ENCODE assay signal across 26 cellular contexts in genomic region chr18:13126966-13127598, GRCh38.
A peak's percentile ranks its signal among the peaks of the same experiment; 100 is the strongest.
DNase-seq lines count a peak whose midpoint lies in the region; ATAC-seq, FAIRE-seq and TF ChIP-seq lines count a peak whose summit lies in the region.
"Had no signal": no experiment of that assay in that cellular context is flagged by ENCODE, and none has a peak within 500 bp of the region (broad histone marks: within the 10 kb centered on the region; RNA-seq: fewer than 3 reads in every experiment).

No MANE protein-coding gene starts in this region.

- no peak for FAIRE-seq in GM12892 (lab: Jason Lieb, UNC)
- FAIRE-seq in K562 (lab: Jason Lieb, UNC), result no peak
- FAIRE-seq: HTR-8/SVneo had no signal

- H3K9ac ChIP-seq in K562 (ENCODE audit: insufficient read depth in 1 of 2, low read depth in 2 of 2, low read length in 2 of 2) (no peak overlapping the region), trophoblast cell (ENCODE audit: low read length) (no peak overlapping the region)

- TF ChIP-seq CTCF in K562 (IDR thresholded peaks at IDR 0.05 in 2 of 3, conservative IDR thresholded peaks at IDR 0.05 in 1 of 3; ENCODE audit: insufficient read depth in 2 of 3, low read depth in 1 of 3, low read length in 3 of 3), result no peak

- H3K23ac ChIP-seq in trophoblast cell (ENCODE audit: low read length), result no peak overlapping the region

- H4K91ac ChIP-seq in trophoblast cell (ENCODE audit: low read depth, low read length), result no peak overlapping the region

- TF ChIP-seq RAD21 in K562 (CRISPR knock-in tag; conservative IDR thresholded peaks at IDR 0.05 in 1 of 2, IDR thresholded peaks at IDR 0.05 in 1 of 2), result no peak

- CTCF ChIA-PET in activated naive CD4-positive, alpha-beta T cell treated with anti-CD3 and anti-CD28 coated beads, Interleukin-2, amount 10 ng/mL, durations not matched to agents 7 days and 5 days (lab: Charles Lee), result no interaction called here
- CTCF ChIA-PET in K562 (lab: Yijun Ruan, JAX; ENCODE audit: low intra/inter-chr PET ratio), result no interaction called here

- H3K4me2 ChIP-seq in K562 (ENCODE audit: insufficient read depth, low read length), result no peak overlapping the region
- H3K4me2 ChIP-seq in trophoblast cell (ENCODE audit: low read length), result no peak overlapping the region

- H3K9me3 ChIP-seq in K562 (replicated peaks; ENCODE audit: control insufficient read depth, insufficient read depth, low read depth, low read length), result no peaks in the 10 kb centered on the region
- H3K9me3 ChIP-seq in trophoblast cell (ENCODE audit: insufficient read depth, low read depth, low read length), result no peaks in the 10 kb centered on the region
- H3K9me3 ChIP-seq: BE2C, Peyer's patch, thoracic aorta had no signal

- no peak overlapping the region for H3K4ac ChIP-seq in trophoblast cell (ENCODE audit: low read depth, low read length)

- 84% methylated on average over 17 of the region's 17 CpGs for WGBS in K562 (ENCODE audit: insufficient coverage, low coverage, missing lambda C conversion rate)
- WGBS in trophoblast cell (ENCODE audit: extremely low coverage, insufficient coverage, insufficient read length), result no CpG with 5 or more reads among the region's 17 CpGs

- no peak overlapping the region for H2BK12ac ChIP-seq in trophoblast cell (ENCODE audit: low read length)

- H2BK5ac ChIP-seq in trophoblast cell (ENCODE audit: low read depth, low read length, poor library complexity), result no peak overlapping the region

- no peaks in the 10 kb centered on the region for H3K27me3 ChIP-seq in K562 (ENCODE audit: control insufficient read depth in 2 of 2, insufficient read depth in 2 of 2, low read length in 2 of 2)
- no peaks in the 10 kb centered on the region for H3K27me3 ChIP-seq in trophoblast cell (ENCODE audit: insufficient read depth, low read length)
- H3K27me3 ChIP-seq: BE2C, Peyer's patch had no signal

- no peak overlapping the region for H3K4me3 ChIP-seq in K562
- no peak overlapping the region for H3K4me3 ChIP-seq in trophoblast cell (ENCODE audit: low read depth, low read length)
- H3K4me3 ChIP-seq: coronary artery, Peyer's patch, thoracic aorta had no signal

- no peak for DNase-seq in activated naive CD4-positive, alpha-beta T cell treated with anti-CD3 and anti-CD28 coated beads, Interleukin-2, amount 10 ng/mL, durations not matched to agents 7 days and 5 days
- no peak for DNase-seq in activated naive CD4-positive, alpha-beta T cell treated with Interleukin-2 at 50 U/mL for 16 hours
- DNase-seq in GM12892 (ENCODE audit: insufficient read length) (no peak), K562 (ENCODE audit: extremely low read depth in 1 of 4, low spot score in 3 of 4) (no peak), trophoblast cell (peak; percentile 76 to 80), SHP77 treated with DMSO at 0.1 percent for 48 hours (lab: John Stamatoyannopoulos, UW) (no peak), NAMALWA (ENCODE audit: low spot score) (no peak)
- DNase-seq: activated CD8-positive, alpha-beta memory T cell treated with anti-CD3 and anti-CD28 coated beads, Interleukin-2, amount 50 U/mL, for 4 hours; amygdala; BE2C; effector memory CD8-positive, alpha-beta T cell; foreskin melanocyte; GOT3; left cardiac atrium; MV-4-11; naive B cell; NCI-H1694; NCI-H2171 treated with DMSO at 0.1 percent for 48 hours; NCI-H526; Peyer's patch had no signal

- intact Hi-C loops in K562 (cut with micrococcal nuclease), result no loop called here

- H4K12ac ChIP-seq in trophoblast cell (ENCODE audit: low read depth, low read length), result no peak overlapping the region

- no peak overlapping the region for H3K14ac ChIP-seq in trophoblast cell (ENCODE audit: low read length)

- POLR2A ChIA-PET in K562 (lab: Yijun Ruan, JAX), result interaction anchor here (0.6 kb wide), 2 partner anchors 12 to 799 kb away, joined by 3 read pairs; no protein-coding TSS in a partner anchor

- no peak overlapping the region for H2BK120ac ChIP-seq in trophoblast cell (ENCODE audit: insufficient read depth, low read length, poor library complexity)

- H3K79me2 ChIP-seq in K562 (ENCODE audit: control insufficient read depth, insufficient read depth, low read length) (no peaks in the 10 kb centered on the region), trophoblast cell (ENCODE audit: control insufficient read depth, insufficient read depth, low read length, poor library complexity) (no peaks in the 10 kb centered on the region)

- peak; percentile 27; the same call in 1 of the 2 replicates for TF ChIP-seq POLR2A in GM12892 (IDR thresholded peaks at IDR 0.05; ENCODE audit: low read depth, low read length)
- TF ChIP-seq POLR2A in K562 (conservative IDR thresholded peaks at IDR 0.05), result no peak

- peaks cover 13% of the 10 kb centered on the region for H3K4me1 Mint-ChIP-seq in activated naive CD4-positive, alpha-beta T cell treated with anti-CD3 and anti-CD28 coated beads, Interleukin-2, amount 10 ng/mL, durations not matched to agents 7 days and 5 days
- H3K4me1 Mint-ChIP-seq: stimulated activated memory B cell treated with anti-CD40 and anti-IgM and Interleukin-4, amounts not matched to agents 10 μg/mL and 1 μg/mL and 100 μg/mL, for 72 hours had no signal

- in situ Hi-C loops in K562 (cut with MboI), result no loop called here

- no peaks in the 10 kb centered on the region for H4K20me1 ChIP-seq in K562 (replicated peaks; ENCODE audit: control insufficient read depth, insufficient read depth, low read length)

- H3K27ac ChIP-seq in K562 (ENCODE audit: extremely low read depth, low read depth, low read length) (no peak overlapping the region), trophoblast cell (ENCODE audit: low read depth, low read length) (no peak overlapping the region)
- H3K27ac ChIP-seq: coronary artery, Peyer's patch, thoracic aorta had no signal

- H2AFZ ChIP-seq in K562 (ENCODE audit: low read depth, low read length) (no peak overlapping the region), trophoblast cell (ENCODE audit: insufficient read depth, low read length, poor library complexity) (no peak overlapping the region)

- H3K27ac Mint-ChIP-seq in activated naive CD4-positive, alpha-beta T cell treated with anti-CD3 and anti-CD28 coated beads, Interleukin-2, amount 10 ng/mL, durations not matched to agents 7 days and 5 days, result peak overlapping the region; percentile 4
- H3K27ac Mint-ChIP-seq: stimulated activated memory B cell treated with anti-CD40 and anti-IgM and Interleukin-4, amounts not matched to agents 10 μg/mL and 1 μg/mL and 100 μg/mL, for 72 hours had no signal

- no peak overlapping the region for H4K8ac ChIP-seq in trophoblast cell (ENCODE audit: low read depth, low read length)

- peaks cover 17% of the 10 kb centered on the region for H3K36me3 Mint-ChIP-seq in activated naive CD4-positive, alpha-beta T cell treated with anti-CD3 and anti-CD28 coated beads, Interleukin-2, amount 10 ng/mL, durations not matched to agents 7 days and 5 days

- no peaks in the 10 kb centered on the region for H3K9me1 ChIP-seq in K562 (ENCODE audit: control insufficient read depth, insufficient read depth, low read length)

- no peaks in the 10 kb centered on the region for H3K4me1 ChIP-seq in K562 (replicated peaks in 1 of 2; ENCODE audit: control insufficient read depth in 2 of 2, insufficient read depth in 2 of 2, low read length in 2 of 2)
- H3K4me1 ChIP-seq in trophoblast cell (ENCODE audit: control insufficient read depth in 1 of 2, insufficient read depth in 2 of 2, low read length in 2 of 2), result no peaks in the 10 kb centered on the region
- H3K4me1 ChIP-seq: Peyer's patch had no signal

- H3K79me1 ChIP-seq in trophoblast cell (ENCODE audit: low read length), result no peaks in the 10 kb centered on the region

- H2AK5ac ChIP-seq in trophoblast cell (ENCODE audit: low read length), result no peak overlapping the region

- no TSS peak for BruUV-seq in K562 (replicated peaks; lab: Mats Ljungman, UMichigan)

- no peak overlapping the region for H3K4me3 Mint-ChIP-seq in activated naive CD4-positive, alpha-beta T cell treated with anti-CD3 and anti-CD28 coated beads, Interleukin-2, amount 10 ng/mL, durations not matched to agents 7 days and 5 days
- H3K4me3 Mint-ChIP-seq: effector memory CD8-positive, alpha-beta T cell; naive B cell; stimulated activated memory B cell treated with anti-CD40 and anti-IgM and Interleukin-4, amounts not matched to agents 10 μg/mL and 1 μg/mL and 100 μg/mL, for 72 hours had no signal

- no peaks in the 10 kb centered on the region for H3K9me3 Mint-ChIP-seq in activated naive CD4-positive, alpha-beta T cell treated with anti-CD3 and anti-CD28 coated beads, Interleukin-2, amount 10 ng/mL, durations not matched to agents 7 days and 5 days
- H3K9me3 Mint-ChIP-seq: effector memory CD8-positive, alpha-beta T cell; stimulated activated memory B cell treated with anti-CD40 and anti-IgM and Interleukin-4, amounts not matched to agents 10 μg/mL and 1 μg/mL and 100 μg/mL, for 72 hours had no signal

- H3K18ac ChIP-seq in trophoblast cell (ENCODE audit: low read length), result no peak overlapping the region

- no peaks in the 10 kb centered on the region for H3K27me3 Mint-ChIP-seq in activated naive CD4-positive, alpha-beta T cell treated with anti-CD3 and anti-CD28 coated beads, Interleukin-2, amount 10 ng/mL, durations not matched to agents 7 days and 5 days
- H3K27me3 Mint-ChIP-seq: effector memory CD8-positive, alpha-beta T cell; naive B cell; stimulated activated memory B cell treated with anti-CD40 and anti-IgM and Interleukin-4, amounts not matched to agents 10 μg/mL and 1 μg/mL and 100 μg/mL, for 72 hours had no signal

- peaks cover 35% of the 10 kb centered on the region; the same call in 1 of the 3 replicates for H3K36me3 ChIP-seq in K562 (ENCODE audit: control insufficient read depth, insufficient read depth, low read length)
- H3K36me3 ChIP-seq in trophoblast cell (ENCODE audit: control insufficient read depth in 1 of 2, insufficient read depth in 2 of 2, low read length in 2 of 2), result peaks cover 7 to 17% of the 10 kb centered on the region in 2 experiments
- H3K36me3 ChIP-seq: BE2C had no signal

- ATAC-seq in K562 (peak; percentile 23), GM21619 (IDR thresholded peaks at IDR 0.05; ENCODE audit: unreplicated experiment) (no peak)
- ATAC-seq: effector memory CD8-positive, alpha-beta T cell; esophagus mucosa; left cardiac atrium; stimulated activated memory B cell treated with anti-CD40 and anti-IgM and Interleukin-4, amounts not matched to agents 10 μg/mL and 1 μg/mL and 100 μg/mL, for 72 hours had no signal

- TF ChIP-seq EP300 in K562 (IDR thresholded peaks at IDR 0.05; ENCODE audit: low read length), result no peak

TF ChIP-seq in K562, 482 proteins besides CTCF, POLR2A, EP300 and RAD21:
- TF ChIP-seq HOXB6 (CRISPR knock-in tag; IDR thresholded peaks at IDR 0.05; ENCODE audit: borderline replicate concordance), result no peak
- TF ChIP-seq MTA3 (IDR thresholded peaks at IDR 0.05; ENCODE audit: borderline replicate concordance), result no peak
- TF ChIP-seq ZNF57 (CRISPR knock-in tag; IDR thresholded peaks at IDR 0.05), result no peak
- TF ChIP-seq SMAD4 (CRISPR knock-in tag; conservative IDR thresholded peaks at IDR 0.05), result no peak
- TF ChIP-seq ZNF583 (CRISPR knock-in tag; IDR thresholded peaks at IDR 0.05), result no peak
- TF ChIP-seq HNRNPK (IDR thresholded peaks at IDR 0.05; ENCODE audit: low read depth, low read length, poor library complexity, severe bottlenecking), result no peak

Comparison
In these comparisons a context has a peak if more than half of its experiments do, and no peak if none do; other contexts are left out.
1. DNase-seq: peak in trophoblast cell (2 of 2); none in activated naive CD4-positive, alpha-beta T cell treated with anti-CD3 and anti-CD28 coated beads, Interleukin-2, amount 10 ng/mL, durations not matched to agents 7 days and 5 days (single experiment), activated naive CD4-positive, alpha-beta T cell treated with Interleukin-2 at 50 U/mL for 16 hours (single experiment), GM12892 (single experiment), K562 (0 of 4), SHP77 treated with DMSO at 0.1 percent for 48 hours (single experiment) and NAMALWA (single experiment).